Comparison of ENCODE assay signal across 13 cellular contexts in genomic region chr14:22265319-22266140, GRCh38.
DNase-seq lines count a peak whose midpoint lies in the region; ATAC-seq, FAIRE-seq and TF ChIP-seq lines count a peak whose summit lies in the region.
"Had no signal": no experiment of that assay in that cellular context is flagged by ENCODE, and none has a peak within 500 bp of the region (broad histone marks: within the 10 kb centered on the region; RNA-seq: fewer than 3 reads in every experiment).

No MANE protein-coding gene starts in this region.

- 3% methylated on average over 8 of the region's 8 CpGs for WGBS in HepG2 (ENCODE audit: low lambda C conversion rate)
- 18% methylated on average over 7 of the region's 8 CpGs for WGBS in right lobe of liver (ENCODE audit: insufficient coverage, low coverage, low lambda C conversion rate, missing lambda C conversion rate)

- no peak for TF ChIP-seq EP300 in HepG2 (IDR thresholded peaks at IDR 0.05; ENCODE audit: low read depth in 2 of 2, low read length in 2 of 2)
- no peak for TF ChIP-seq EP300 in HepG2 (CRISPR knock-in tag; IDR thresholded peaks at IDR 0.05; ENCODE audit: borderline replicate concordance)

- intact Hi-C loops in HepG2 (cut with micrococcal nuclease; ENCODE audit: unreplicated experiment) (no loop called here), right lobe of liver (cut with DNase I) (no loop called here), uterus (cut with DNase I; ENCODE audit: low total_unique reads) (no loop called here)

- TF ChIP-seq RAD21 in HepG2 (CRISPR knock-in tag; IDR thresholded peaks at IDR 0.05), result no peak

- POLR2A ChIA-PET in HepG2 (lab: Yijun Ruan, JAX), result no interaction called here

- ATAC-seq in HepG2, result peak; percentile 49
- no peak for ATAC-seq in right lobe of liver
- peak; percentile 70 for ATAC-seq in foreskin keratinocyte
- ATAC-seq in GM18511 (IDR thresholded peaks at IDR 0.05; ENCODE audit: unreplicated experiment), result no peak

- H3K36me3 ChIP-seq in HepG2 (replicated peaks in 1 of 2; ENCODE audit: control insufficient read depth in 1 of 2, insufficient read depth in 2 of 2, low read length in 2 of 2) (no peaks in the 10 kb centered on the region), right lobe of liver (no peaks in the 10 kb centered on the region), uterus (no peaks in the 10 kb centered on the region)
- H3K36me3 ChIP-seq: spleen had no signal

- CTCF ChIA-PET in HepG2 (lab: Yijun Ruan, JAX; ENCODE audit: low intra/inter-chr PET ratio, low total read pairs), result no interaction called here

- DNase-seq in HepG2 (ENCODE audit: low spot score) (no peak), right lobe of liver (no peak), SK-MEL-5 (ENCODE audit: low read depth, low spot score) (peak; percentile 54), foreskin keratinocyte (peak in 1 of 2 donors; percentile 54), urothelium cell line (ENCODE audit: low spot score) (peak; percentile 44), uterus (no peak), DMS79 (lab: John Stamatoyannopoulos, UW) (no peak)
- DNase-seq: activated T-cell treated with anti-CD3 and anti-CD28 coated beads for 4 hours; effector CD4-positive, alpha-beta T cell; NCI-H1092; spleen had no signal

- H3K27ac ChIP-seq in HepG2 (ENCODE audit: extremely low read length, insufficient read depth, low read length), result no peak overlapping the region
- no peak overlapping the region for H3K27ac ChIP-seq in right lobe of liver
- peak overlapping the region; percentile 53 for H3K27ac ChIP-seq in foreskin keratinocyte
- no peak overlapping the region for H3K27ac ChIP-seq in uterus

- H3K27me3 ChIP-seq in HepG2 (ENCODE audit: control insufficient read depth in 1 of 2, insufficient read depth in 2 of 2, low read length in 2 of 2) (peaks cover 2 to 10% of the 10 kb centered on the region in 2 experiments; a peak in 2 of 5 replicates), right lobe of liver (no peaks in the 10 kb centered on the region), foreskin keratinocyte (no peaks in the 10 kb centered on the region), uterus (no peaks in the 10 kb centered on the region)

- TF ChIP-seq CTCF in HepG2 (CRISPR knock-in tag; IDR thresholded peaks at IDR 0.05) (no peak), right lobe of liver (IDR thresholded peaks at IDR 0.05) (no peak), foreskin keratinocyte (conservative IDR thresholded peaks at IDR 0.05) (peak; percentile 54), uterus (IDR thresholded peaks at IDR 0.05) (no peak)

- TF ChIP-seq POLR2A in HepG2 (IDR thresholded peaks at IDR 0.05; ENCODE audit: insufficient read depth in 1 of 2, low read depth in 2 of 2, low read length in 2 of 2) (no peak), right lobe of liver (IDR thresholded peaks at IDR 0.05) (no peak), uterus (IDR thresholded peaks at IDR 0.05) (no peak)

- FAIRE-seq in HepG2 (lab: Jason Lieb, UNC) (no peak), urothelium cell line (lab: Jason Lieb, UNC) (no peak)
- FAIRE-seq: D721Med had no signal

- no TSS peak for BruUV-seq in HepG2 (replicated peaks; lab: Mats Ljungman, UMichigan)

- H3K4me3 ChIP-seq in HepG2 (replicated peaks in 1 of 3; ENCODE audit: insufficient read depth in 1 of 3, low read depth in 2 of 3, low read length in 3 of 3) (no peak overlapping the region), right lobe of liver (no peak overlapping the region), uterus (no peak overlapping the region)
- H3K4me3 ChIP-seq: spleen had no signal

- H4K20me1 ChIP-seq in HepG2 (ENCODE audit: insufficient read depth, low read length), result no peaks in the 10 kb centered on the region

- H2AFZ ChIP-seq in HepG2 (ENCODE audit: low read length), result no peak overlapping the region

- no peaks in the 10 kb centered on the region for H3K79me2 ChIP-seq in HepG2 (ENCODE audit: insufficient read depth, low read length)

- H3K9ac ChIP-seq in HepG2 (ENCODE audit: insufficient read depth, low read depth, low read length), result no peak overlapping the region

- H3K4me2 ChIP-seq in HepG2 (ENCODE audit: low read depth, low read length), result no peak overlapping the region

- H3K9me3 ChIP-seq in HepG2 (ENCODE audit: low read length) (no peaks in the 10 kb centered on the region), right lobe of liver (no peaks in the 10 kb centered on the region), uterus (no peaks in the 10 kb centered on the region)
- H3K9me3 ChIP-seq: spleen had no signal

- in situ Hi-C loops in HepG2 (cut with HindIII; ENCODE audit: extremely low pct_ligation_motif_present, low pct_unique_long_range_greater_than_20kb), result no loop called here
- in situ Hi-C loops in SK-MEL-5 (cut with HindIII; ENCODE audit: low pct_unique_long_range_greater_than_20kb, low sequenced_read_pairs), result no loop called here

- H3K4me1 ChIP-seq in HepG2 (ENCODE audit: insufficient read depth, low read length) (no peaks in the 10 kb centered on the region), right lobe of liver (no peaks in the 10 kb centered on the region), foreskin keratinocyte (peaks cover 31% of the 10 kb centered on the region), uterus (no peaks in the 10 kb centered on the region)
- H3K4me1 ChIP-seq: spleen had no signal

TF ChIP-seq in HepG2, 621 proteins besides CTCF, POLR2A, EP300 and RAD21:
- no peak for TF ChIP-seq SIX1 (CRISPR knock-in tag; IDR thresholded peaks at IDR 0.05; ENCODE audit: borderline replicate concordance)
- no peak for TF ChIP-seq KDM1A (CRISPR knock-in tag; IDR thresholded peaks at IDR 0.05)
TF ChIP-seq in HepG2: peak in this region for 0.

Comparison
In these comparisons a context has a peak if more than half of its experiments do, and no peak if none do; other contexts are left out.
1. ATAC-seq: peak in HepG2 (single experiment) and foreskin keratinocyte (single experiment); none in right lobe of liver (0 of 4) and GM18511 (single experiment).
2. DNase-seq: peak in SK-MEL-5 (single experiment) and urothelium cell line (single experiment); none in HepG2 (single experiment), right lobe of liver (0 of 3), uterus (0 of 2) and DMS79 (single experiment).